Comparison of ENCODE assay signal across 1 cellular context in the genomic region with DNA sequence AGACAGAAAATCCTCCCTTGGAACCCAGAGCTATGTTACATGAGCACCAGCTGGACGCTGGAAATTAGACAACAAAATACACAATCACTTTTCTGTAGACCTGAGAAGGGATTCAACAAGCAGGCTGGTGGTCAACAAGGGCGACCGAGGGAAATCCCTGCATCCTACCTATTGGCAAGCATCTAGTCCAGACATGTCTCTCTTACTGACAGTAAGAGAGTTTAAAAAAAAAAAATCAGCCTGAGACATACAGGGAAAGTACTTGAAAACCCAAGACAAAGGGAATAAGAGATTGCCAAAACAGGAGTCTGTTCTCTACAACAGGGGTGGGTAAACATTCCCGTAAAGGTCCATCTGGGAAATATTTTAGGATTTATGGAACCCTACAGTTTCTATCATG.
TF ChIP-seq lines count a peak whose summit lies in the region.

No MANE protein-coding gene starts in this region.

TF ChIP-seq in H1, 55 proteins besides CTCF, POLR2A, EP300 and RAD21:
- no peak for TF ChIP-seq BCL11A (IDR thresholded peaks at IDR 0.05; ENCODE audit: low read depth in 2 of 2, low read length in 2 of 2)
